8 cellular contexts compared by ENCODE assay signal in genomic region chr2:111463956-111464355, GRCh38.
DNase-seq lines count a peak whose midpoint lies in the region; ATAC-seq and TF ChIP-seq lines count a peak whose summit lies in the region.
"Not testable (repeated sequence)": the region's sequence is repeated elsewhere in the genome, so short reads cannot be mapped to it uniquely, and the experiment has no call there.

No MANE protein-coding gene starts in this region.

- H3K36me3 ChIP-seq in BE2C; MM.1S (replicated peaks; ENCODE audit: insufficient read depth, low read length): not testable (repeated sequence)

- TF ChIP-seq CTCF in BE2C (IDR thresholded peaks at IDR 0.05; ENCODE audit: low read depth, low read length); MM.1S (IDR thresholded peaks at IDR 0.05; ENCODE audit: low read length): not testable (repeated sequence)

- not testable (repeated sequence) for H4K20me1 ChIP-seq in MM.1S (ENCODE audit: insufficient read depth, low read length)

- peak; percentile 95 for ATAC-seq in GM19035 (IDR thresholded peaks at IDR 0.05; ENCODE audit: unreplicated experiment)
- ATAC-seq in GM21786 (IDR thresholded peaks at IDR 0.05; ENCODE audit: unreplicated experiment), result peak; percentile 96
- ATAC-seq in HG03066 (IDR thresholded peaks at IDR 0.05; ENCODE audit: low read depth, unreplicated experiment), result peak; percentile 91
- peak; percentile 94 for ATAC-seq in Right ventricle myocardium superior (ENCODE audit: poor library complexity)
- ATAC-seq in sciatic nerve, result peak; percentile 95

- intact Hi-C loops in Right ventricle myocardium superior (cut with DNase I); sciatic nerve (cut with DNase I): not testable (repeated sequence)

- peaks cover 65% of the 10 kb centered on the region for H3K79me2 ChIP-seq in MM.1S (ENCODE audit: low read length)

- H2AFZ ChIP-seq in MM.1S (ENCODE audit: low read length), result not testable (repeated sequence)

- H3K27ac ChIP-seq in MM.1S (ENCODE audit: low read length), result peak overlapping the region; percentile 88; the same call in 1 of the 2 replicates

- H3K27me3 ChIP-seq in BE2C; MM.1S (replicated peaks; ENCODE audit: insufficient read depth, low read length): not testable (repeated sequence)

- H3K9ac ChIP-seq in MM.1S (ENCODE audit: low read length), result not testable (repeated sequence)

- not testable (repeated sequence) for H3K9me2 ChIP-seq in MM.1S (replicated peaks; ENCODE audit: insufficient read depth, low read length)

- H3K4me2 ChIP-seq in MM.1S (ENCODE audit: low read depth, low read length), result not testable (repeated sequence)

- not testable (repeated sequence) for H3K4me1 ChIP-seq in BE2C
- peaks cover 17% of the 10 kb centered on the region for H3K4me1 ChIP-seq in MM.1S (ENCODE audit: low read length)

- H3F3A ChIP-seq in MM.1S (ENCODE audit: insufficient read depth, low read length), result not testable (repeated sequence)

- H3K4me3 ChIP-seq in BE2C (ENCODE audit: low read depth, low read length); MM.1S (ENCODE audit: low read length): not testable (repeated sequence)

- H3K9me3 ChIP-seq in BE2C; MM.1S (replicated peaks; ENCODE audit: insufficient read depth, low read length): not testable (repeated sequence)

- peak; percentile 14 for DNase-seq in BE2C
- not testable (repeated sequence) for DNase-seq in MM.1S; Right ventricle myocardium superior; sciatic nerve (ENCODE audit: low spot score)
- DNase-seq in activated T-cell treated with anti-CD3 and anti-CD28 coated beads for 24 hours (ENCODE audit: low read depth), result peak; percentile 28
